In genomic region chr12:14238224-14238792, GRCh38 we compare ENCODE assay signal across 7 cellular contexts.
DNase-seq lines count a peak whose midpoint lies in the region; ATAC-seq and TF ChIP-seq lines count a peak whose summit lies in the region.

No MANE protein-coding gene starts in this region.

- CTCF ChIA-PET in activated CD4-positive, alpha-beta memory T cell treated with anti-CD3 and anti-CD28 coated beads, Interleukin-2, amount 10 ng/mL, durations not matched to agents 7 days and 5 days (lab: Charles Lee): interaction anchor here (0.6 to 3.7 kb wide), 42 partner anchors 8 to 485 kb away, joined by 3 to 47 read pairs (median 4); partner anchors contain the start of gene ATF7IP

- DNase-seq in GM12864 (ENCODE audit: low read depth) (no peak), NCI-H2029 (lab: John Stamatoyannopoulos, UW) (peak; percentile 28), choroid plexus epithelial cell (ENCODE audit: low read depth) (peak; percentile 72), midbrain (lab: John Stamatoyannopoulos, UW) (peak; percentile 25)
- no peak for DNase-seq in activated CD4-positive, alpha-beta memory T cell treated with anti-CD3 and anti-CD28 coated beads, Interleukin-2, amount 10 ng/mL, durations not matched to agents 7 days and 5 days
- DNase-seq in stimulated activated naive CD8-positive, alpha-beta T cell treated with anti-CD3 and anti-CD28 coated beads, Interleukin-15, Interleukin-2, amounts not matched to agents 100 U/mL and 50 U/mL, for 24 hours: no peak

- POLR2A ChIA-PET in activated CD4-positive, alpha-beta memory T cell treated with anti-CD3 and anti-CD28 coated beads, Interleukin-2, amount 10 ng/mL, durations not matched to agents 7 days and 5 days (lab: Charles Lee): interaction anchor here (0.7 to 4.9 kb wide), 7 partner anchors 17 to 179 kb away, joined by 3 to 33 read pairs (median 4); partner anchors contain the start of gene ATF7IP

- H3K4me3 ChIP-seq in GM12864 (ENCODE audit: low read depth, low read length): no peak overlapping the region
- no peak overlapping the region for H3K4me3 ChIP-seq in choroid plexus epithelial cell (ENCODE audit: low read depth, low read length)

- peaks cover 5% of the 10 kb centered on the region for H3K9me3 Mint-ChIP-seq in activated CD4-positive, alpha-beta memory T cell treated with anti-CD3 and anti-CD28 coated beads, Interleukin-2, amount 10 ng/mL, durations not matched to agents 7 days and 5 days

- no peaks in the 10 kb centered on the region for H3K27me3 Mint-ChIP-seq in activated CD4-positive, alpha-beta memory T cell treated with anti-CD3 and anti-CD28 coated beads, Interleukin-2, amount 10 ng/mL, durations not matched to agents 7 days and 5 days

- H3K36me3 Mint-ChIP-seq in activated CD4-positive, alpha-beta memory T cell treated with anti-CD3 and anti-CD28 coated beads, Interleukin-2, amount 10 ng/mL, durations not matched to agents 7 days and 5 days (ENCODE audit: low read depth): peaks cover 14% of the 10 kb centered on the region

- no peak overlapping the region for H3K4me3 Mint-ChIP-seq in activated CD4-positive, alpha-beta memory T cell treated with anti-CD3 and anti-CD28 coated beads, Interleukin-2, amount 10 ng/mL, durations not matched to agents 7 days and 5 days

- no peak for ATAC-seq in stimulated activated naive CD8-positive, alpha-beta T cell treated with anti-CD3 and anti-CD28 coated beads, Interleukin-15, Interleukin-2, amounts not matched to agents 100 U/mL and 50 U/mL, for 24 hours
- ATAC-seq in HG03159 (IDR thresholded peaks at IDR 0.05; ENCODE audit: unreplicated experiment): no peak

- peak; percentile 33 for TF ChIP-seq CTCF in GM12864 (IDR thresholded peaks at IDR 0.05; ENCODE audit: low read depth, low read length, missing control alignments)
- peak; percentile 60 for TF ChIP-seq CTCF in choroid plexus epithelial cell (conservative IDR thresholded peaks at IDR 0.05; ENCODE audit: low read depth, low read length)

- H3K27ac Mint-ChIP-seq in activated CD4-positive, alpha-beta memory T cell treated with anti-CD3 and anti-CD28 coated beads, Interleukin-2, amount 10 ng/mL, durations not matched to agents 7 days and 5 days: no peak overlapping the region

- peaks cover 25% of the 10 kb centered on the region for H3K4me1 Mint-ChIP-seq in activated CD4-positive, alpha-beta memory T cell treated with anti-CD3 and anti-CD28 coated beads, Interleukin-2, amount 10 ng/mL, durations not matched to agents 7 days and 5 days

Comparison
In these comparisons a context has a peak if more than half of its experiments do, and no peak if none do; other contexts are left out.
1. DNase-seq: peak in NCI-H2029 (single experiment), choroid plexus epithelial cell (single experiment) and midbrain (single experiment); none in GM12864 (single experiment), activated CD4-positive, alpha-beta memory T cell treated with anti-CD3 and anti-CD28 coated beads, Interleukin-2, amount 10 ng/mL, durations not matched to agents 7 days and 5 days (single experiment) and stimulated activated naive CD8-positive, alpha-beta T cell treated with anti-CD3 and anti-CD28 coated beads, Interleukin-15, Interleukin-2, amounts not matched to agents 100 U/mL and 50 U/mL, for 24 hours (single experiment).